ENCODE assay signal across 8 cellular contexts in the genomic region with DNA sequence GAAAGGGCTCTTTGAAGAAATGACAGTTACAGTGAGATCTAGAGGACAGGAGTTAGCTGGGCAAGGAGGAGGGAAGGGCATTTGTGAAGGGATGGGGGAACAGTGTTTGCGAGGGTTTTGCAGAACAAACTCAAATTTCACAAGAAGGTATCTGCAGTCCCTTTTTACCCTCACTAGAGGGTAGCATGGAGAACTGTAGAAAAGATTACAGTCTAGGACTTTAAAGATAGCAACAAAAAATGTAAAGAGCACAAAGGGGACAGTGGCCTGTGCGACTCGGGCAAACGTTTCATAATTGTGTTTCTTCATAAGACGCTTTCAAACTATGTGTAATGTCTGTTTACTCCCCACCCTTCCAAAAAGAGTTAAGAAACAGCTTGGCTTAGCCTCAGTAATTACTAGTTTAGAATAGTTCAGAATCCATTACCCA. TPM values are rescaled to one million over a fixed set of nuclear protein-coding genes. Genes with fewer than 3 reads are reported as not detected.
DNase-seq lines count a peak whose midpoint lies in the region; ATAC-seq and TF ChIP-seq lines count a peak whose summit lies in the region.

No MANE protein-coding gene starts in this region.

- peaks cover 53% of the 10 kb centered on the region for H3K4me1 Mint-ChIP-seq in stimulated activated memory B cell treated with anti-CD40 and anti-IgM and Interleukin-4, amounts not matched to agents 10 μg/mL and 1 μg/mL and 100 μg/mL, for 72 hours

- no peak for TF ChIP-seq POLR2A in gastroesophageal sphincter (IDR thresholded peaks at IDR 0.05)

- H3K36me3 ChIP-seq in gastroesophageal sphincter: peaks cover 0 to 25% of the 10 kb centered on the region in 2 donors

- H3K27me3 ChIP-seq in gastroesophageal sphincter: no peaks in the 10 kb centered on the region

- H3K36me3 Mint-ChIP-seq in stimulated activated memory B cell treated with anti-CD40 and anti-IgM and Interleukin-4, amounts not matched to agents 10 μg/mL and 1 μg/mL and 100 μg/mL, for 72 hours: peaks cover 29% of the 10 kb centered on the region

- H3K27me3 Mint-ChIP-seq in stimulated activated memory B cell treated with anti-CD40 and anti-IgM and Interleukin-4, amounts not matched to agents 10 μg/mL and 1 μg/mL and 100 μg/mL, for 72 hours: no peaks in the 10 kb centered on the region

- H3K9me3 ChIP-seq in gastroesophageal sphincter: no peaks in the 10 kb centered on the region

- no peak for TF ChIP-seq EP300 in gastroesophageal sphincter (IDR thresholded peaks at IDR 0.05)

- H3K4me3 Mint-ChIP-seq in stimulated activated memory B cell treated with anti-CD40 and anti-IgM and Interleukin-4, amounts not matched to agents 10 μg/mL and 1 μg/mL and 100 μg/mL, for 72 hours: no peak overlapping the region

- peak; percentile 48 for ATAC-seq in gastroesophageal sphincter
- no peak for ATAC-seq in stimulated activated memory B cell treated with anti-CD40 and anti-IgM and Interleukin-4, amounts not matched to agents 10 μg/mL and 1 μg/mL and 100 μg/mL, for 72 hours
- no peak for ATAC-seq in HG03342 (IDR thresholded peaks at IDR 0.05; ENCODE audit: unreplicated experiment)

- peak in 3 of 4 experiments; percentile 43 to 65 (median 62) for TF ChIP-seq CTCF in gastroesophageal sphincter (IDR thresholded peaks at IDR 0.05)

- no peaks in the 10 kb centered on the region for H3K9me3 Mint-ChIP-seq in stimulated activated memory B cell treated with anti-CD40 and anti-IgM and Interleukin-4, amounts not matched to agents 10 μg/mL and 1 μg/mL and 100 μg/mL, for 72 hours

- H3K27ac ChIP-seq in gastroesophageal sphincter: no peak overlapping the region

- H3K4me3 ChIP-seq in gastroesophageal sphincter: no peak overlapping the region

- peak overlapping the region; percentile 31 for H3K27ac Mint-ChIP-seq in stimulated activated memory B cell treated with anti-CD40 and anti-IgM and Interleukin-4, amounts not matched to agents 10 μg/mL and 1 μg/mL and 100 μg/mL, for 72 hours

- DNase-seq in CD1c-positive myeloid dendritic cell (ENCODE audit: extremely low spot score) (peak; percentile 69), HT1080 (ENCODE audit: low read depth) (peak; percentile 19), SKM-1 treated with dmso at 0.1 percent for 144 hours (lab: John Stamatoyannopoulos, UW; ENCODE audit: unreplicated experiment) (peak; percentile 76), GOT3 (lab: John Stamatoyannopoulos, UW) (no peak), DMS153 treated with DMSO at 0.1 percent for 48 hours (lab: John Stamatoyannopoulos, UW; ENCODE audit: unreplicated experiment) (no peak)

- no peaks in the 10 kb centered on the region for H3K4me1 ChIP-seq in gastroesophageal sphincter

- WGBS in gastroesophageal sphincter (ENCODE audit: low coverage in 1 of 2), 2 donors: 19 to 25% methylated on average over 5 of the region's 5 CpGs

RNA-seq across cellular contexts. Expression of a gene that starts 21.2 kb away (rescaled TPM):
- 31.8 and 38.8 TPM in 2 replicates for total RNA-seq in HT1080 (2014; rRNA removed; shearing (Covaris generic))
- 23.8 and 26.9 TPM in 2 replicates for polyA plus RNA-seq in HT1080 (2015; cell fraction: cytosol; rRNA removed)
- 193 and 221 TPM in 2 replicates for polyA plus RNA-seq in HT1080 (2015; cell fraction: nucleus; rRNA removed)
- 10 to 100 TPM; 43.5 to 79.8 (median 58.4) TPM for total RNA-seq in gastroesophageal sphincter

RNA-seq across cellular contexts. Expression of a gene that starts 59.5 kb away (rescaled TPM):
- 15.1 and 17.1 TPM in 2 replicates for total RNA-seq in HT1080 (2014; rRNA removed; shearing (Covaris generic))
- 20.1 and 27.1 TPM in 2 replicates for polyA plus RNA-seq in HT1080 (2015; cell fraction: cytosol; rRNA removed)
- polyA plus RNA-seq in HT1080 (2015; cell fraction: nucleus; rRNA removed): 12.1 and 12.4 TPM in 2 replicates
- 10 to 100 TPM; 21.4 to 29.0 (median 24.4) TPM for total RNA-seq in gastroesophageal sphincter

Comparison
In these comparisons a context has a peak if more than half of its experiments do, and no peak if none do; other contexts are left out.
1. DNase-seq: peak in CD1c-positive myeloid dendritic cell (single experiment), HT1080 (single experiment) and SKM-1 treated with dmso at 0.1 percent for 144 hours (single experiment); none in GOT3 (single experiment) and DMS153 treated with DMSO at 0.1 percent for 48 hours (single experiment).